Comparison of ENCODE assay signal across 15 cellular contexts in the genomic region with DNA sequence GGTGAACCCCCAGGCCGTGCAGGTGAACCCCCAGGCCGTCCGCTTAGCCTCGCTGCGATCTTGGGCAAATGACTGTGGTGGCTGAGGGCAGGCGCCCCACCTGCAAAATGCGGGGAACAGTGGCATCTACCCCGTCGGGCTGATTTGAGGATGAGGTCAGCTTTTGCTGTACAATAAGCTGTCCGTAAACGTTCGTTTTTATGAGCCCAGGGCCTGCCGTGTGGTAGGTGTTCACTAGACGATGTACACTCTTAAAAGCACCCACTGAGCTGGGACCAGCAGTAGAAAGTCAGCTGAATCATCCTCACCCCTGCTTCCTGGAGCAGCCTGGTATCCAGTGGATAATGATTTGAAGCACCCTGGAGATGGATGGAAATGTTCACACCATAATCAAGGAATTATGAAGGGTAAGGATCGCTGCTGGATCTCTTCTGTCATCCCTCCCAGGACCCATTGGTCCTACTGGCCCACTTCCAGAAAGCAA. TPM values are rescaled to one million over a fixed set of nuclear protein-coding genes. Genes with fewer than 3 reads are reported as not detected.
DNase-seq lines count a peak whose midpoint lies in the region; ATAC-seq, FAIRE-seq and TF ChIP-seq lines count a peak whose summit lies in the region.
"Had no signal": no experiment of that assay in that cellular context is flagged by ENCODE, and none has a peak within 500 bp of the region (broad histone marks: within the 10 kb centered on the region; RNA-seq: fewer than 3 reads in every experiment).

No MANE protein-coding gene starts in this region.

- H3F3A ChIP-seq in neural progenitor cell (ENCODE audit: low read depth): peaks cover 38% of the 10 kb centered on the region

- H3K27ac ChIP-seq in neural progenitor cell: no peak overlapping the region
- no peak overlapping the region for H3K27ac ChIP-seq in foreskin keratinocyte
- H3K27ac ChIP-seq: HL-60, KMS-11, uterus had no signal

- peaks cover 32% of the 10 kb centered on the region for H3K4me1 ChIP-seq in neural progenitor cell
- H3K4me1 ChIP-seq in foreskin keratinocyte: no peaks in the 10 kb centered on the region
- H3K4me1 ChIP-seq: uterus had no signal

- no peak for DNase-seq in activated CD4-positive, alpha-beta T cell treated with anti-CD3 and anti-CD28 coated beads, Interleukin-2, amount 10 ng/mL, durations not matched to agents 7 days and 5 days
- DNase-seq in activated CD4-positive, alpha-beta T cell treated with anti-CD3 and anti-CD28 coated beads, Interleukin-2, amount 50 U/mL, for 48 hours: no peak
- DNase-seq in HuH-7 (ENCODE audit: low spot score): peak; percentile 56
- DNase-seq in bronchial epithelial cell (ENCODE audit: low read depth): no peak
- DNase-seq in neural progenitor cell (ENCODE audit: low spot score): no peak
- no peak for DNase-seq in COR-L47 (lab: John Stamatoyannopoulos, UW)
- DNase-seq in foreskin keratinocyte: no peak
- DNase-seq: activated CD4-positive, alpha-beta T cell treated with anti-CD3 and anti-CD28 coated beads for 4 hours; esophagus squamous epithelium; NCI-H2171 treated with DMSO at 0.1 percent for 48 hours; stimulated activated naive CD4-positive, alpha-beta T cell treated with Interleukin-2 at 50 U/mL for 16 hours; uterus had no signal

- ATAC-seq in foreskin keratinocyte: no peak
- no peak for ATAC-seq in GM18873 (IDR thresholded peaks at IDR 0.05; ENCODE audit: low FRiP score, unreplicated experiment)

- no peak overlapping the region for H3K4me3 ChIP-seq in bronchial epithelial cell (ENCODE audit: low read depth, low read length)
- no peak overlapping the region for H3K4me3 ChIP-seq in neural progenitor cell

- no peak overlapping the region for H3K4me3 Mint-ChIP-seq in activated CD4-positive, alpha-beta T cell treated with anti-CD3 and anti-CD28 coated beads, Interleukin-2, amount 10 ng/mL, durations not matched to agents 7 days and 5 days
- H3K4me3 Mint-ChIP-seq in neural progenitor cell: peak overlapping the region; percentile 84

- no peaks in the 10 kb centered on the region for H3K9me3 ChIP-seq in neural progenitor cell (ENCODE audit: low read depth)
- H3K9me3 ChIP-seq: esophagus squamous epithelium, uterus had no signal

- no peak overlapping the region for H2AFZ ChIP-seq in neural progenitor cell (replicated peaks)

- H3K9me3 Mint-ChIP-seq in activated CD4-positive, alpha-beta T cell treated with anti-CD3 and anti-CD28 coated beads, Interleukin-2, amount 10 ng/mL, durations not matched to agents 7 days and 5 days: no peaks in the 10 kb centered on the region
- peaks cover 14% of the 10 kb centered on the region for H3K9me3 Mint-ChIP-seq in neural progenitor cell

- peak overlapping the region; percentile 13 for H3K27ac Mint-ChIP-seq in activated CD4-positive, alpha-beta T cell treated with anti-CD3 and anti-CD28 coated beads, Interleukin-2, amount 10 ng/mL, durations not matched to agents 7 days and 5 days
- H3K27ac Mint-ChIP-seq in neural progenitor cell: no peak overlapping the region

- FAIRE-seq in bronchial epithelial cell (lab: Jason Lieb, UNC): peak; percentile 36

- no peaks in the 10 kb centered on the region for H3K79me2 ChIP-seq in neural progenitor cell (ENCODE audit: low read depth)

- POLR2A ChIA-PET in activated CD4-positive, alpha-beta T cell treated with anti-CD3 and anti-CD28 coated beads, Interleukin-2, amount 10 ng/mL, durations not matched to agents 7 days and 5 days (lab: Charles Lee): no interaction called here

- peaks cover 3% of the 10 kb centered on the region for H3K36me3 Mint-ChIP-seq in activated CD4-positive, alpha-beta T cell treated with anti-CD3 and anti-CD28 coated beads, Interleukin-2, amount 10 ng/mL, durations not matched to agents 7 days and 5 days (ENCODE audit: low read depth)
- H3K36me3 Mint-ChIP-seq in neural progenitor cell: peaks cover 4% of the 10 kb centered on the region

- no peaks in the 10 kb centered on the region for H3K36me3 ChIP-seq in bronchial epithelial cell (ENCODE audit: control insufficient read depth, insufficient read depth, low read length)
- no peaks in the 10 kb centered on the region for H3K36me3 ChIP-seq in neural progenitor cell
- H3K36me3 ChIP-seq: esophagus squamous epithelium, uterus had no signal

- CTCF ChIA-PET in activated CD4-positive, alpha-beta T cell treated with anti-CD3 and anti-CD28 coated beads, Interleukin-2, amount 10 ng/mL, durations not matched to agents 7 days and 5 days (lab: Charles Lee): no interaction called here

- H3K27me3 Mint-ChIP-seq in activated CD4-positive, alpha-beta T cell treated with anti-CD3 and anti-CD28 coated beads, Interleukin-2, amount 10 ng/mL, durations not matched to agents 7 days and 5 days: peaks cover 62% of the 10 kb centered on the region
- peaks cover 47% of the 10 kb centered on the region for H3K27me3 Mint-ChIP-seq in neural progenitor cell (ENCODE audit: insufficient read depth, low read depth)

- peaks cover 6% of the 10 kb centered on the region for H4K20me1 ChIP-seq in neural progenitor cell (ENCODE audit: low read depth)

- H3K9ac ChIP-seq in neural progenitor cell: no peak overlapping the region
- H3K9ac ChIP-seq: KMS-11 had no signal

- no peak overlapping the region for H3K4me2 ChIP-seq in neural progenitor cell
- H3K4me2 ChIP-seq: KMS-11 had no signal

- peaks cover 20% of the 10 kb centered on the region for H3K27me3 ChIP-seq in bronchial epithelial cell (ENCODE audit: control insufficient read depth, insufficient read depth, low read length)
- peaks cover 80% of the 10 kb centered on the region for H3K27me3 ChIP-seq in neural progenitor cell
- peaks cover 29% of the 10 kb centered on the region for H3K27me3 ChIP-seq in foreskin keratinocyte

- TF ChIP-seq CTCF in bronchial epithelial cell (IDR thresholded peaks at IDR 0.05; ENCODE audit: insufficient read depth, low read length, severe bottlenecking): no peak
- no peak for TF ChIP-seq CTCF in neural progenitor cell (IDR thresholded peaks at IDR 0.05)
- TF ChIP-seq CTCF in foreskin keratinocyte (conservative IDR thresholded peaks at IDR 0.05): no peak

- H3K4me1 Mint-ChIP-seq in activated CD4-positive, alpha-beta T cell treated with anti-CD3 and anti-CD28 coated beads, Interleukin-2, amount 10 ng/mL, durations not matched to agents 7 days and 5 days: peaks cover 3% of the 10 kb centered on the region
- peaks cover 49% of the 10 kb centered on the region for H3K4me1 Mint-ChIP-seq in neural progenitor cell

RNA-seq across cellular contexts. Expression of a gene that starts 0.9 kb away (rescaled TPM):
- total RNA-seq in activated CD4-positive, alpha-beta T cell treated with anti-CD3 and anti-CD28 coated beads, Interleukin-2, amount 10 ng/mL, durations not matched to agents 7 days and 5 days: under 1 TPM; 0.46 to 0.74 TPM
- 6.8 and 12.3 TPM in 2 replicates for total RNA-seq in bronchial epithelial cell
- 1.9 and 2.2 TPM in 2 replicates for total RNA-seq in neural progenitor cell (ENCODE audit: low replicate concordance)
- 2.9 and 3.7 TPM in 2 replicates for total RNA-seq in foreskin keratinocyte
- polyA plus RNA-seq in foreskin keratinocyte: 1.3 and 1.5 TPM in 2 replicates
